In the genomic region with DNA sequence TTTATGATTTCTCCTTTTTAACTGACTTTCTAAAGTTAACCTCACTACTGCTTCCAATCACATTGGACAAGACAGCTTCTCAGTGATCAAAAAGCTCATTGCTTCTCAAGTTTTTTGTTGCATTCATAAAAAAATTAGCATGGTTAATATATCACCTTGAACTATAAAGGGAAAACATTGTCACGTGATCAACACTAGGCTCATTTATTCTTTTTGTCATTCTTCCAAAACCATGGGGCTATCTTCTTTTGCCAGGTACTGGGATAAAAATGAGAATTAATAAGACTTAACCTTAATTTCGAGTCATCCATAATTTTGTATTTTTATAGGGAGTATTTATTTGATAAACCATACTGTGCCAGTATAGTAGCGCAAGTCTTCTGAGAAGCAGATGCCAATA, we compare ENCODE assay signal across 7 cellular contexts.
"Had no signal": no experiment of that assay in that cellular context is flagged by ENCODE, and none has a peak within 500 bp of the region (broad histone marks: within the 10 kb centered on the region; RNA-seq: fewer than 3 reads in every experiment).

No MANE protein-coding gene starts in this region.

- H3K4me2 ChIP-seq: KMS-11 had no signal

- H3K36me3 Mint-ChIP-seq: IgD-negative memory B cell had no signal

- H3K27ac ChIP-seq: HL-60, KMS-11 had no signal

- DNase-seq: IMR-90, KBM-7, KG1 had no signal

- H3K4me3 Mint-ChIP-seq: IgD-negative memory B cell had no signal

- FAIRE-seq: HTR-8/SVneo had no signal

- H3K27ac Mint-ChIP-seq: IgD-negative memory B cell had no signal

- H3K9ac ChIP-seq: KMS-11 had no signal

- H3K27me3 Mint-ChIP-seq: IgD-negative memory B cell had no signal

- H3K4me1 Mint-ChIP-seq: IgD-negative memory B cell had no signal
